In the genomic region with DNA sequence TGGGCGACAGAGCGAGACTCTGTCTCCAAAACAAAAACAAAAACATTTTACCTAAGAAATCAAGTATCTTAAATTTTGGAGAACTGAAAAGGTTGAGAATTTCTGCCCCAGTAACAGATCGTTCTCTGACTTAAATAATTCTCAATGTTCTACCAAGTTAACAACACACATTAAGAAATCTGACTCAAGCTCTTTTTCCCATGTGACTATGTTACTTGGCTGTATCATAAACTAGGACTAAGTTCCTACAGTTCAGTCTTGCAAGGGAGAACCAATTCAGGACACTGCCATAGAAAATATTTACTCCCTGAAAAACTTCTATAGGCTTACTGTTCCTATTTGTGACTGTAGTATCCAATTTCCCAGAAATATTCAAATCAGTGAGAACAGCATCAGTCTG, we compare ENCODE assay signal across 15 cellular contexts. TPM values are rescaled to one million over a fixed set of nuclear protein-coding genes. Genes with fewer than 3 reads are reported as not detected.
DNase-seq lines count a peak whose midpoint lies in the region; ATAC-seq and TF ChIP-seq lines count a peak whose summit lies in the region.
"Had no signal": no experiment of that assay in that cellular context is flagged by ENCODE, and none has a peak within 500 bp of the region (broad histone marks: within the 10 kb centered on the region; RNA-seq: fewer than 3 reads in every experiment).

No MANE protein-coding gene starts in this region.

- TF ChIP-seq CTCF in testis (IDR thresholded peaks at IDR 0.05) = no peak

- 69 to 71% methylated on average over 3 of the region's 3 CpGs for WGBS in testis, 2 donors

- no peak for TF ChIP-seq POLR2A in testis (IDR thresholded peaks at IDR 0.05)

- no peaks in the 10 kb centered on the region for H3K9me3 Mint-ChIP-seq in activated T-cell treated with anti-CD3 and anti-CD28 coated beads, Interleukin-2, amount 50 U/mL, for 72 hours
- H3K9me3 Mint-ChIP-seq in activated T-helper 17 cell treated with anti-CD3 and anti-CD28 coated beads, Interleukin-2, amount 50 U/mL, for 72 hours = no peaks in the 10 kb centered on the region
- H3K9me3 Mint-ChIP-seq: CD4-positive, alpha-beta memory T cell had no signal

- peak overlapping the region; percentile 28 to 65 for H3K27ac ChIP-seq in testis
- H3K27ac ChIP-seq: BLaER1 had no signal

- peaks cover 16% of the 10 kb centered on the region for H3K4me1 Mint-ChIP-seq in activated T-cell treated with anti-CD3 and anti-CD28 coated beads, Interleukin-2, amount 50 U/mL, for 72 hours (ENCODE audit: low read depth)
- peaks cover 12% of the 10 kb centered on the region for H3K4me1 Mint-ChIP-seq in activated T-helper 17 cell treated with anti-CD3 and anti-CD28 coated beads, Interleukin-2, amount 50 U/mL, for 72 hours

- H3K27me3 Mint-ChIP-seq in activated T-cell treated with anti-CD3 and anti-CD28 coated beads, Interleukin-2, amount 50 U/mL, for 72 hours (ENCODE audit: low read depth) = peaks cover 4% of the 10 kb centered on the region
- H3K27me3 Mint-ChIP-seq in activated T-helper 17 cell treated with anti-CD3 and anti-CD28 coated beads, Interleukin-2, amount 50 U/mL, for 72 hours = no peaks in the 10 kb centered on the region

- H3K9me3 ChIP-seq in testis = no peaks in the 10 kb centered on the region
- H3K9me3 ChIP-seq: BLaER1 had no signal

- H3K4me3 Mint-ChIP-seq in activated T-cell treated with anti-CD3 and anti-CD28 coated beads, Interleukin-2, amount 50 U/mL, for 72 hours = no peak overlapping the region
- peak overlapping the region; percentile 54 for H3K4me3 Mint-ChIP-seq in activated T-helper 17 cell treated with anti-CD3 and anti-CD28 coated beads, Interleukin-2, amount 50 U/mL, for 72 hours
- H3K4me3 Mint-ChIP-seq: CD4-positive, alpha-beta memory T cell had no signal

- no peaks in the 10 kb centered on the region for H3K27me3 ChIP-seq in testis
- H3K27me3 ChIP-seq: BLaER1 had no signal

- H3K4me1 ChIP-seq in testis = peaks cover 11% of the 10 kb centered on the region
- H3K4me1 ChIP-seq: BLaER1 had no signal

- H3K27ac Mint-ChIP-seq in activated T-cell treated with anti-CD3 and anti-CD28 coated beads, Interleukin-2, amount 50 U/mL, for 72 hours = peak overlapping the region; percentile 63
- H3K27ac Mint-ChIP-seq in activated T-helper 17 cell treated with anti-CD3 and anti-CD28 coated beads, Interleukin-2, amount 50 U/mL, for 72 hours = peak overlapping the region; percentile 83

- H3K36me3 Mint-ChIP-seq in activated T-cell treated with anti-CD3 and anti-CD28 coated beads, Interleukin-2, amount 50 U/mL, for 72 hours (ENCODE audit: insufficient read depth in 2 of 2) = peaks cover 0 to 10% of the 10 kb centered on the region in 2 donors
- H3K36me3 Mint-ChIP-seq in activated T-helper 17 cell treated with anti-CD3 and anti-CD28 coated beads, Interleukin-2, amount 50 U/mL, for 72 hours (ENCODE audit: low read depth) = peaks cover 66% of the 10 kb centered on the region

- DNase-seq in activated T-cell treated with anti-CD3 and anti-CD28 coated beads, Interleukin-2, amount 50 U/mL, for 72 hours = no peak
- DNase-seq in activated T-cell treated with anti-CD3 and anti-CD28 coated beads for 4 hours (no peak), left colon (no peak), testis (no peak), DMS79 (lab: John Stamatoyannopoulos, UW) (no peak), NCI-H2196 (lab: John Stamatoyannopoulos, UW; ENCODE audit: unreplicated experiment) (no peak)
- DNase-seq: CD4-positive, alpha-beta memory T cell; DMS153; GF-D8; MM.1S; NCI-H1092; NCI-H146; NCI-H2029 treated with DMSO at 0.1 percent for 48 hours had no signal

- ATAC-seq in activated T-cell treated with anti-CD3 and anti-CD28 coated beads, Interleukin-2, amount 50 U/mL, for 72 hours (replicated peaks in 1 of 2) = no peak
- ATAC-seq in activated T-helper 17 cell treated with anti-CD3 and anti-CD28 coated beads, Interleukin-2, amount 50 U/mL, for 72 hours (replicated peaks) = peak; percentile 10
- peak; percentile 33 for ATAC-seq in left colon

- H3K4me3 ChIP-seq in testis = no peak overlapping the region
- H3K4me3 ChIP-seq: BLaER1 had no signal

- intact Hi-C loops in left colon (cut with DNase I, micrococcal nuclease) (no loop called here), testis (cut with DNase I; ENCODE audit: low total_unique reads) (no loop called here)

- H3K36me3 ChIP-seq in testis (ENCODE audit: low read depth, missing control alignments) = no peaks in the 10 kb centered on the region

RNA-seq across cellular contexts. Expression of a gene that starts 20.9 kb away (rescaled TPM):
- 10 to 100 TPM; 16.8 to 18.2 TPM for total RNA-seq in activated T-cell treated with anti-CD3 and anti-CD28 coated beads, Interleukin-2, amount 50 U/mL, for 72 hours
- total RNA-seq in activated T-helper 17 cell treated with anti-CD3 and anti-CD28 coated beads, Interleukin-2, amount 50 U/mL, for 72 hours = 10 to 100 TPM; 14.6 to 19.9 TPM
- total RNA-seq in left colon (10 to 100 TPM; 25.5 to 25.6 TPM), testis (10 to 100 TPM; 22.7 to 25.4 TPM)
- polyA plus RNA-seq in testis (ENCODE audit: insufficient read depth, low read depth, low replicate concordance) = 8.6 TPM

RNA-seq across cellular contexts. Expression of a gene that starts 28.7 kb away (rescaled TPM):
- 100 to 1,000 TPM in 1 of 2 donors, 10 to 100 TPM in 1; 90.5 to 105 TPM for total RNA-seq in activated T-cell treated with anti-CD3 and anti-CD28 coated beads, Interleukin-2, amount 50 U/mL, for 72 hours
- 100 to 1,000 TPM in 1 of 2 donors, 10 to 100 TPM in 1; 62.1 to 152 TPM for total RNA-seq in activated T-helper 17 cell treated with anti-CD3 and anti-CD28 coated beads, Interleukin-2, amount 50 U/mL, for 72 hours
- total RNA-seq in left colon = 10 to 100 TPM; 89.8 to 96.0 TPM
- 100 to 1,000 TPM; 139 to 174 TPM for total RNA-seq in testis
- polyA plus RNA-seq in testis (ENCODE audit: insufficient read depth, low read depth, low replicate concordance) = 100.0 TPM

RNA-seq across cellular contexts. Expression of a gene that starts 29.5 kb away (rescaled TPM):
- total RNA-seq in activated T-cell treated with anti-CD3 and anti-CD28 coated beads, Interleukin-2, amount 50 U/mL, for 72 hours = 10 to 100 TPM; 30.7 to 31.3 TPM
- 10 to 100 TPM; 27.0 to 39.6 TPM for total RNA-seq in activated T-helper 17 cell treated with anti-CD3 and anti-CD28 coated beads, Interleukin-2, amount 50 U/mL, for 72 hours
- total RNA-seq in left colon (10 to 100 TPM; 70.6 to 78.1 TPM), testis (10 to 100 TPM; 51.6 to 55.9 TPM)
- polyA plus RNA-seq in testis (ENCODE audit: insufficient read depth, low read depth, low replicate concordance) = 37.8 TPM

Comparison
In these comparisons a context has a peak if more than half of its experiments do, and no peak if none do; other contexts are left out.
1. ATAC-seq: peak in activated T-helper 17 cell treated with anti-CD3 and anti-CD28 coated beads, Interleukin-2, amount 50 U/mL, for 72 hours (single experiment) and left colon (single experiment); none in activated T-cell treated with anti-CD3 and anti-CD28 coated beads, Interleukin-2, amount 50 U/mL, for 72 hours (0 of 2).